20 cellular contexts compared by ENCODE assay signal in the genomic region with DNA sequence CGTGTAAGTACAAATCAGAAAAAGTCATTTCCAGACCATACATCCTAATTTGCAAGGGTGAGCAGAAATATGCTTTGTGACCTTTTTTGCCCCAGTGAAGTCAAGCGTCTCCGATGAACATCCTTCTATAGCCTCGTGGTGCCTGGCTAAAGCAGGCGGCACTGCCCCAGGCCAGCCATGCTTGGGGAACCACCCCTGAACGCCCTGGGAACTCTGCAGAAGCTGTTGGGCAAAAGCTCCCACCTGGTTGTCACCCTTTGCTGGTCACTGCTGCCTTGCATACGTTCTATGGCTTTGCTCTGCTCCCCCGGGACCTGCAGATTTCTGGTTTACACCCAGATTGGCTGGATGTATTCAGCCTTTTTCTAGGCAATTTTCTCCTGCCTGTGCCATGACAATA.
"Had no signal": no experiment of that assay in that cellular context is flagged by ENCODE, and none has a peak within 500 bp of the region (broad histone marks: within the 10 kb centered on the region; RNA-seq: fewer than 3 reads in every experiment).

No MANE protein-coding gene starts in this region.

- H3K9me3 Mint-ChIP-seq: IgD-negative memory B cell had no signal

- H3K4me1 Mint-ChIP-seq: IgD-negative memory B cell had no signal

- DNase-seq: MV-4-11, NCI-H1092 treated with DMSO at 0.1 percent for 48 hours, NCI-H1436, NCI-H187, NCI-H2029, NCI-H2081 treated with DMSO at 0.1 percent for 48 hours, NCI-H2171, NCI-H226, NCI-H446, NCI-H510A, NCI-H524 treated with DMSO at 0.1 percent for 48 hours, NCI-H69, NCI-H774, PC-3, SHP77, SK-N-SH, SW 1271 had no signal

- ATAC-seq: K562, Panc1, PC-3 had no signal

- H3K36me3 Mint-ChIP-seq: IgD-negative memory B cell had no signal

- H3K4me3 Mint-ChIP-seq: IgD-negative memory B cell had no signal
